Comparison of ENCODE assay signal across 26 cellular contexts in genomic region chr14:51253880-51254279, GRCh38. TPM values are rescaled to one million over a fixed set of nuclear protein-coding genes. Genes with fewer than 3 reads are reported as not detected.
DNase-seq lines count a peak whose midpoint lies in the region; ATAC-seq, FAIRE-seq and TF ChIP-seq lines count a peak whose summit lies in the region.
"Had no signal": no experiment of that assay in that cellular context is flagged by ENCODE, and none has a peak within 500 bp of the region (broad histone marks: within the 10 kb centered on the region; RNA-seq: fewer than 3 reads in every experiment).

No MANE protein-coding gene starts in this region.

- H3K27ac ChIP-seq in HepG2 (ENCODE audit: extremely low read length, insufficient read depth, low read length) = no peak overlapping the region
- H3K27ac ChIP-seq in right lobe of liver = no peak overlapping the region
- no peak overlapping the region for H3K27ac ChIP-seq in IMR-90 (ENCODE audit: insufficient read depth, low read length)
- no peak overlapping the region for H3K27ac ChIP-seq in K562 (ENCODE audit: extremely low read depth, low read depth, low read length)
- H3K27ac ChIP-seq in small intestine (ENCODE audit: low read depth in 1 of 2, low read length in 1 of 2) = no peak overlapping the region
- H3K27ac ChIP-seq: 22Rv1, BLaER1 had no signal

- H4K8ac ChIP-seq in IMR-90 (ENCODE audit: low read depth in 2 of 2, low read length in 2 of 2) = no peak overlapping the region

- H3K18ac ChIP-seq in IMR-90 (ENCODE audit: low read depth, low read length) = no peak overlapping the region

- H2AK9ac ChIP-seq in IMR-90 (replicated peaks; ENCODE audit: low read depth, low read length, poor library complexity) = no peak overlapping the region

- H3K9me3 ChIP-seq in HepG2 (ENCODE audit: low read length) (no peaks in the 10 kb centered on the region), right lobe of liver (no peaks in the 10 kb centered on the region), IMR-90 (ENCODE audit: control insufficient read depth, insufficient read depth, low read length) (0 out of 2 replicates have a peak, but pooled peaks cover 2% of the 10 kb centered on the region), K562 (replicated peaks; ENCODE audit: control insufficient read depth, insufficient read depth, low read depth, low read length) (no peaks in the 10 kb centered on the region), small intestine (ENCODE audit: control insufficient read depth, low read depth) (no peaks in the 10 kb centered on the region)
- H3K9me3 ChIP-seq: BE2C had no signal

- H3K56ac ChIP-seq in IMR-90 (ENCODE audit: extremely low read depth, insufficient read depth, low read length) = no peak overlapping the region

- peaks cover 0 to 10% of the 10 kb centered on the region in 2 experiments; a peak in 1 of 4 replicates for H3K79me1 ChIP-seq in IMR-90 (ENCODE audit: low read depth in 1 of 2, low read length in 2 of 2)

- CTCF ChIA-PET in HepG2 (lab: Yijun Ruan, JAX; ENCODE audit: low intra/inter-chr PET ratio, low total read pairs) = no interaction called here
- CTCF ChIA-PET in IMR-90 (lab: Yijun Ruan, JAX) = no interaction called here
- CTCF ChIA-PET in K562 (lab: Yijun Ruan, JAX; ENCODE audit: low intra/inter-chr PET ratio) = no interaction called here

- H3K79me2 ChIP-seq in HepG2 (ENCODE audit: insufficient read depth, low read length) (no peaks in the 10 kb centered on the region), K562 (ENCODE audit: control insufficient read depth, insufficient read depth, low read length) (no peaks in the 10 kb centered on the region)

- H3K27me3 ChIP-seq in HepG2 (ENCODE audit: control insufficient read depth in 1 of 2, insufficient read depth in 2 of 2, low read length in 2 of 2) (no peaks in the 10 kb centered on the region), right lobe of liver (no peaks in the 10 kb centered on the region), IMR-90 (ENCODE audit: control insufficient read depth, insufficient read depth, low read length) (no peaks in the 10 kb centered on the region), K562 (ENCODE audit: control insufficient read depth in 2 of 2, insufficient read depth in 2 of 2, low read length in 2 of 2) (no peaks in the 10 kb centered on the region), small intestine (ENCODE audit: control insufficient read depth in 2 of 2, insufficient read depth in 2 of 2, low read length in 2 of 2) (no peaks in the 10 kb centered on the region)
- H3K27me3 ChIP-seq: BE2C, BLaER1 had no signal

- no peak overlapping the region for H4K5ac ChIP-seq in IMR-90 (ENCODE audit: low read depth, low read length)

- TF ChIP-seq CTCF in HepG2 (CRISPR knock-in tag; IDR thresholded peaks at IDR 0.05) = no peak
- TF ChIP-seq CTCF in right lobe of liver (IDR thresholded peaks at IDR 0.05) = no peak
- TF ChIP-seq CTCF in IMR-90 (conservative IDR thresholded peaks at IDR 0.05; ENCODE audit: low read depth, low read length) = no peak
- no peak for TF ChIP-seq CTCF in K562 (IDR thresholded peaks at IDR 0.05 in 2 of 3, conservative IDR thresholded peaks at IDR 0.05 in 1 of 3; ENCODE audit: insufficient read depth in 2 of 3, low read depth in 1 of 3, low read length in 3 of 3)

- no peak for TF ChIP-seq RAD21 in HepG2 (CRISPR knock-in tag; IDR thresholded peaks at IDR 0.05)
- no peak for TF ChIP-seq RAD21 in IMR-90 (IDR thresholded peaks at IDR 0.05; ENCODE audit: low read length)
- TF ChIP-seq RAD21 in K562 (CRISPR knock-in tag; conservative IDR thresholded peaks at IDR 0.05 in 1 of 2, IDR thresholded peaks at IDR 0.05 in 1 of 2) = no peak

- H4K20me1 ChIP-seq in HepG2 (ENCODE audit: insufficient read depth, low read length) (no peaks in the 10 kb centered on the region), IMR-90 (ENCODE audit: insufficient read depth, low read length) (no peaks in the 10 kb centered on the region), K562 (replicated peaks; ENCODE audit: control insufficient read depth, insufficient read depth, low read length) (no peaks in the 10 kb centered on the region)
- H4K20me1 ChIP-seq: BLaER1 had no signal

- no peak overlapping the region for H3K23ac ChIP-seq in IMR-90 (ENCODE audit: low read depth, low read length)

- no peaks in the 10 kb centered on the region for H3K4me1 ChIP-seq in HepG2 (ENCODE audit: insufficient read depth, low read length)
- H3K4me1 ChIP-seq in right lobe of liver = no peaks in the 10 kb centered on the region
- H3K4me1 ChIP-seq in IMR-90 (ENCODE audit: control insufficient read depth, insufficient read depth, low read length) = no peaks in the 10 kb centered on the region
- no peaks in the 10 kb centered on the region for H3K4me1 ChIP-seq in K562 (replicated peaks in 1 of 2; ENCODE audit: control insufficient read depth in 2 of 2, insufficient read depth in 2 of 2, low read length in 2 of 2)
- no peaks in the 10 kb centered on the region for H3K4me1 ChIP-seq in small intestine (ENCODE audit: control insufficient read depth in 2 of 2, insufficient read depth in 1 of 2, low read depth in 1 of 2, low read length in 1 of 2)
- H3K4me1 ChIP-seq: BE2C, BLaER1 had no signal

- H2AFZ ChIP-seq in HepG2 (ENCODE audit: low read length) = no peak overlapping the region
- no peak overlapping the region for H2AFZ ChIP-seq in IMR-90 (replicated peaks; ENCODE audit: low read length, poor library complexity)
- H2AFZ ChIP-seq in K562 (ENCODE audit: low read depth, low read length) = no peak overlapping the region

- no peak for ATAC-seq in HepG2
- ATAC-seq in right lobe of liver = no peak
- ATAC-seq in IMR-90 (ENCODE audit: low read depth) = no peak
- no peak for ATAC-seq in K562
- no peak for ATAC-seq in esophagus mucosa
- no peak for ATAC-seq in HG03457 (IDR thresholded peaks at IDR 0.05; ENCODE audit: unreplicated experiment)
- ATAC-seq: CD8-positive, alpha-beta T cell; GM12878 had no signal

- TF ChIP-seq POLR2A in HepG2 (IDR thresholded peaks at IDR 0.05; ENCODE audit: insufficient read depth in 1 of 2, low read depth in 2 of 2, low read length in 2 of 2) (no peak), right lobe of liver (IDR thresholded peaks at IDR 0.05) (no peak), IMR-90 (IDR thresholded peaks at IDR 0.05; ENCODE audit: low read depth, low read length) (no peak), K562 (conservative IDR thresholded peaks at IDR 0.05) (no peak)

- H2BK20ac ChIP-seq in IMR-90 (ENCODE audit: low read depth, low read length) = no peak overlapping the region

- H4K91ac ChIP-seq in IMR-90 (ENCODE audit: insufficient read depth, low read depth, low read length) = no peak overlapping the region

- DNase-seq in HepG2 (ENCODE audit: low spot score) = no peak
- no peak for DNase-seq in right lobe of liver
- no peak for DNase-seq in IMR-90
- DNase-seq in K562 (ENCODE audit: extremely low read depth in 1 of 4, low spot score in 3 of 4) = no peak
- no peak for DNase-seq in small intestine
- no peak for DNase-seq in NCI-H128 (lab: John Stamatoyannopoulos, UW; ENCODE audit: unreplicated experiment)
- DNase-seq: ACHN; BE2C; C1 segment of cervical spinal cord; CD4-positive, alpha-beta T cell; CD8-positive, alpha-beta T cell; COR-L47; DMS 273 treated with DMSO at 0.1 percent for 48 hours; DMS153; DMS53; DMS79; DND-41; EL; GDM1 had no signal

- TF ChIP-seq EP300 in HepG2 (IDR thresholded peaks at IDR 0.05; ENCODE audit: low read depth in 2 of 2, low read length in 2 of 2) = no peak
- TF ChIP-seq EP300 in HepG2 (CRISPR knock-in tag; IDR thresholded peaks at IDR 0.05; ENCODE audit: borderline replicate concordance) = no peak
- TF ChIP-seq EP300 in K562 (IDR thresholded peaks at IDR 0.05; ENCODE audit: low read length) = no peak

- no peak overlapping the region for H2BK120ac ChIP-seq in IMR-90 (ENCODE audit: low read depth, low read length)

- POLR2A ChIA-PET in HepG2 (lab: Yijun Ruan, JAX) = no interaction called here
- POLR2A ChIA-PET in IMR-90 (lab: Charles Lee; ENCODE audit: unreplicated experiment) = no interaction called here
- POLR2A ChIA-PET in K562 (lab: Yijun Ruan, JAX) = interaction anchor here (0.6 kb wide), 1 partner anchor 326 kb away, joined by 4 read pairs; no protein-coding TSS in a partner anchor

- no peak overlapping the region for H2AK5ac ChIP-seq in IMR-90 (ENCODE audit: low read depth, low read length)

- H3K4me2 ChIP-seq in HepG2 (ENCODE audit: low read depth, low read length) (no peak overlapping the region), IMR-90 (ENCODE audit: low read depth, low read length) (no peak overlapping the region), K562 (ENCODE audit: insufficient read depth, low read length) (no peak overlapping the region)
- H3K4me2 ChIP-seq: BLaER1 had no signal

- H3K4me3 ChIP-seq in HepG2 (replicated peaks in 1 of 3; ENCODE audit: insufficient read depth in 1 of 3, low read depth in 2 of 3, low read length in 3 of 3) = no peak overlapping the region
- no peak overlapping the region for H3K4me3 ChIP-seq in right lobe of liver
- no peak overlapping the region for H3K4me3 ChIP-seq in IMR-90 (ENCODE audit: insufficient read depth, low read depth, low read length)
- no peak overlapping the region for H3K4me3 ChIP-seq in K562
- H3K4me3 ChIP-seq in small intestine (ENCODE audit: low read depth in 1 of 2, low read length in 2 of 2) = no peak overlapping the region
- H3K4me3 ChIP-seq: BLaER1, GM12878 had no signal

- BruUV-seq in HepG2 (replicated peaks; lab: Mats Ljungman, UMichigan) (no TSS peak), IMR-90 (replicated peaks; lab: Mats Ljungman, UMichigan) (no TSS peak), K562 (replicated peaks; lab: Mats Ljungman, UMichigan) (no TSS peak)

- H3K9ac ChIP-seq in HepG2 (ENCODE audit: insufficient read depth, low read depth, low read length) (no peak overlapping the region), IMR-90 (ENCODE audit: low read depth, low read length) (no peak overlapping the region), K562 (ENCODE audit: insufficient read depth in 1 of 2, low read depth in 2 of 2, low read length in 2 of 2) (no peak overlapping the region)
- H3K9ac ChIP-seq: BLaER1 had no signal

- H3K4ac ChIP-seq in IMR-90 (ENCODE audit: low read depth, low read length) = no peak overlapping the region

- H3K36me3 ChIP-seq in HepG2 (replicated peaks in 1 of 2; ENCODE audit: control insufficient read depth in 1 of 2, insufficient read depth in 2 of 2, low read length in 2 of 2) (peaks cover 7 to 43% of the 10 kb centered on the region in 2 experiments), right lobe of liver (peaks cover 0 to 33% (median 9%) of the 10 kb centered on the region in 4 donors), IMR-90 (ENCODE audit: control insufficient read depth, insufficient read depth, low read length) (peaks cover 11% of the 10 kb centered on the region), K562 (ENCODE audit: control insufficient read depth, insufficient read depth, low read length) (peaks cover 79% of the 10 kb centered on the region), small intestine (ENCODE audit: control insufficient read depth in 2 of 2, insufficient read depth in 2 of 2, low read length in 2 of 2) (peaks cover 0 to 6% of the 10 kb centered on the region in 2 donors)

- no peak overlapping the region for H2BK15ac ChIP-seq in IMR-90 (ENCODE audit: low read depth, low read length)

- FAIRE-seq in HepG2 (lab: Jason Lieb, UNC) (no peak), K562 (lab: Jason Lieb, UNC) (no peak), small intestine (lab: Jason Lieb, UNC) (peak; percentile 36)
- FAIRE-seq: GM12878, GM12892, GM18507 had no signal

- dilution Hi-C loops in IMR-90 (cut with HindIII; ENCODE audit: low sequenced_read_pairs, unreplicated experiment) = no loop called here

- in situ Hi-C loops in HepG2 (cut with HindIII; ENCODE audit: extremely low pct_ligation_motif_present, low pct_unique_long_range_greater_than_20kb) = no loop called here
- in situ Hi-C loops in IMR-90 (cut with MboI; ENCODE audit: low sequenced_read_pairs) = no loop called here
- in situ Hi-C loops in K562 (cut with MboI) = no loop called here

- no peak overlapping the region for H3K14ac ChIP-seq in IMR-90 (replicated peaks; ENCODE audit: low read depth, low read length)

- no peak overlapping the region for H2BK5ac ChIP-seq in IMR-90 (ENCODE audit: low read depth, low read length, poor library complexity, severe bottlenecking)

- no peaks in the 10 kb centered on the region for H3K9me1 ChIP-seq in IMR-90 (ENCODE audit: insufficient read depth, low read length)
- no peaks in the 10 kb centered on the region for H3K9me1 ChIP-seq in K562 (ENCODE audit: control insufficient read depth, insufficient read depth, low read length)

- intact Hi-C loops in HepG2 (cut with micrococcal nuclease; ENCODE audit: unreplicated experiment) (no loop called here), right lobe of liver (cut with DNase I) (no loop called here), IMR-90 (cut with micrococcal nuclease) (no loop called here), K562 (cut with micrococcal nuclease) (no loop called here)

RNA-seq across cellular contexts. Expression of gene TMX1, which starts 13.8 kb away (rescaled TPM):
- total RNA-seq in HepG2 (2016; rRNA removed; fragmentation: Illumina TruSeq; extraction: Trizol) = 32.5 and 56.8 TPM in 2 replicates
- total RNA-seq in HepG2 (2016; cell fraction: cytosol; rRNA removed; fragmentation: Illumina TruSeq; extraction: Trizol; ENCODE audit: low read depth) = 5.9 and 6.6 TPM in 2 replicates
- total RNA-seq in HepG2 (2016; cell fraction: insoluble cytoplasmic fraction; rRNA removed; fragmentation: Illumina TruSeq; extraction: Trizol) = 32.1 and 53.5 TPM in 2 replicates
- 10.2 and 12.2 TPM in 2 replicates for total RNA-seq in HepG2 (2016; cell fraction: membrane; rRNA removed; fragmentation: Illumina TruSeq; extraction: Trizol)
- 51.5 and 56.3 TPM in 2 replicates for total RNA-seq in HepG2 (2016; cell fraction: nucleus; rRNA removed; fragmentation: Illumina TruSeq; extraction: Trizol)
- polyA plus RNA-seq in HepG2 (2011; rRNA removed) = 19.2 and 23.0 TPM in 2 replicates
- polyA plus RNA-seq in HepG2 (2011; cell fraction: cytosol; rRNA removed) = 13.3 and 19.4 TPM in 2 replicates
- polyA plus RNA-seq in HepG2 (2011; cell fraction: nucleus; rRNA removed) = 5.7 and 8.3 TPM in 2 replicates
- 32.5 and 34.9 TPM in 2 replicates for polyA plus RNA-seq in HepG2 (2012)
- polyA plus RNA-seq in HepG2 (2016; cell fraction: cytosol; fragmentation: Illumina TruSeq; extraction: Trizol; ENCODE audit: low read depth) = 1.8 and 2.1 TPM in 2 replicates
- 26.9 and 32.0 TPM in 2 replicates for polyA plus RNA-seq in HepG2 (2016; cell fraction: insoluble cytoplasmic fraction; fragmentation: Illumina TruSeq; extraction: Trizol; ENCODE audit: low read depth)
- 5.0 and 5.1 TPM in 2 replicates for polyA plus RNA-seq in HepG2 (2016; cell fraction: membrane; fragmentation: Illumina TruSeq; extraction: Trizol; ENCODE audit: low read depth)
- 56.6 and 62.3 TPM in 2 replicates for polyA plus RNA-seq in HepG2 (2016; cell fraction: nucleus; fragmentation: Illumina TruSeq; extraction: Trizol; ENCODE audit: insufficient read depth, low read depth)
- 24.2 and 31.8 TPM in 2 replicates for polyA minus RNA-seq in HepG2 (2011; rRNA and poly(A)+ RNA removed; ENCODE audit: low replicate concordance)
- polyA minus RNA-seq in HepG2 (2011; cell fraction: cytosol; rRNA and poly(A)+ RNA removed) = 24.0 and 24.4 TPM in 2 replicates
- polyA minus RNA-seq in HepG2 (2011; cell fraction: nucleus; rRNA and poly(A)+ RNA removed) = 41.6 and 41.8 TPM in 2 replicates
- 10 to 100 TPM; 11.3 to 18.4 (median 17.0) TPM for total RNA-seq in right lobe of liver
- total RNA-seq in IMR-90 (2012; rRNA removed) = 24.7 and 47.8 TPM in 2 replicates
- polyA plus RNA-seq in IMR-90 (2012; rRNA removed) = 11.1 and 15.3 TPM in 2 replicates
- polyA plus RNA-seq in IMR-90 (2012; cell fraction: cytosol; rRNA removed) = 3.4 and 5.9 TPM in 2 replicates
- 0.87 and 3.7 TPM in 2 replicates for polyA plus RNA-seq in IMR-90 (2012; cell fraction: nucleus; rRNA removed; ENCODE audit: low replicate concordance)
- total RNA-seq in K562 (2011; cell fraction: chromatin; rRNA removed; ENCODE audit: low replicate concordance) = 22.8 and 67.0 TPM in 2 replicates
- 22.5 and 25.8 TPM in 2 replicates for total RNA-seq in K562 (2011; cell fraction: nucleolus; rRNA removed)
- 41.6 and 55.7 TPM in 2 replicates for total RNA-seq in K562 (2011; cell fraction: nucleoplasm; rRNA removed)
- 21.5 and 24.7 TPM in 2 replicates for total RNA-seq in K562 (2014; rRNA removed)
- total RNA-seq in K562 (2014; rRNA removed; fragmentation: Illumina TruSeq; extraction: Trizol) = 45.1 and 53.7 TPM in 2 replicates
- total RNA-seq in K562 (2015; rRNA removed; fragmentation: Illumina TruSeq; extraction: Trizol) = 38.2 and 39.6 TPM in 2 replicates
- total RNA-seq in K562 (2021) = 34.7 and 38.9 TPM in 2 replicates
- polyA plus RNA-seq in K562 (2011; rRNA removed) = 18.5 and 28.4 TPM in 2 replicates
- 6.8 and 12.0 TPM in 2 replicates for polyA plus RNA-seq in K562 (2011; cell fraction: cytosol; rRNA removed)
- 6.7 and 7.1 TPM in 2 replicates for polyA plus RNA-seq in K562 (2011; cell fraction: nucleus; rRNA removed)
- polyA plus RNA-seq in K562 (2012) = 22.8 and 29.5 TPM in 2 replicates
- 28.0 and 28.9 TPM in 2 replicates for polyA plus RNA-seq in K562 (2014; fragmentation: Illumina TruSeq; extraction: Trizol)
- polyA plus RNA-seq in K562 (2014; fragmentation: Nextera tagmentation; extraction: Ambion mirVana) = 100 to 1,000 TPM in 1 of 2 experiments, 10 to 100 TPM in 1; 77.3 to 101 TPM
- polyA plus RNA-seq in K562 (2014; rRNA removed) = 19.5 and 21.1 TPM in 2 replicates
- polyA minus RNA-seq in K562 (2011; rRNA and poly(A)+ RNA removed) = 29.7 and 31.8 TPM in 2 replicates
- polyA minus RNA-seq in K562 (2011; cell fraction: cytosol; rRNA and poly(A)+ RNA removed) = 17.8 and 21.6 TPM in 2 replicates
- polyA minus RNA-seq in K562 (2011; cell fraction: nucleus; rRNA and poly(A)+ RNA removed) = 16.3 and 34.8 TPM in 2 replicates
- polyA plus RNA-seq in small intestine = 10 to 100 TPM in 1 of 3 donors, 1 to 10 TPM in 2; 5.1 to 19.8 (median 5.6) TPM
- total RNA-seq in esophagus mucosa = 19.8 TPM

Comparison
In these comparisons a context has a peak if more than half of its experiments do, and no peak if none do; other contexts are left out.
1. Of the 241 proteins assayed by ChIP-seq in both HepG2 and K562: peak only in HepG2: MAFF; only in K562: MAFG; in both: none; in neither: 238; mixed calls (peak in some experiments, not most) for 1.